In genomic region chr9:135344523-135344901, GRCh38 we compare ENCODE assay signal across 8 cellular contexts.
"Had no signal": no experiment of that assay in that cellular context is flagged by ENCODE, and none has a peak within 500 bp of the region (broad histone marks: within the 10 kb centered on the region; RNA-seq: fewer than 3 reads in every experiment).

No MANE protein-coding gene starts in this region.

- H3K4me3 Mint-ChIP-seq: activated CD4-positive, alpha-beta memory T cell treated with anti-CD3 and anti-CD28 coated beads for 36 hours; activated naive CD4-positive, alpha-beta T cell treated with anti-CD3 and anti-CD28 coated beads, Interleukin-2, amount 10 ng/mL, durations not matched to agents 7 days and 5 days; natural killer cell; stimulated activated naive CD8-positive, alpha-beta T cell treated with anti-CD3 and anti-CD28 coated beads, Interleukin-15, Interleukin-2, amounts not matched to agents 100 ng/mL and 50 ng/mL, for 24 hours had no signal

- H3K4me1 Mint-ChIP-seq: activated naive CD4-positive, alpha-beta T cell treated with anti-CD3 and anti-CD28 coated beads, Interleukin-2, amount 10 ng/mL, durations not matched to agents 7 days and 5 days; natural killer cell had no signal

- H3K36me3 ChIP-seq: tibial artery had no signal

- H3K9me3 ChIP-seq: tibial artery had no signal

- H3K4me3 ChIP-seq: hepatocyte, tibial artery had no signal

- H3K27me3 ChIP-seq: foreskin keratinocyte had no signal

- H3K9me3 Mint-ChIP-seq: activated CD4-positive, alpha-beta memory T cell treated with anti-CD3 and anti-CD28 coated beads for 36 hours; activated naive CD4-positive, alpha-beta T cell treated with anti-CD3 and anti-CD28 coated beads, Interleukin-2, amount 10 ng/mL, durations not matched to agents 7 days and 5 days; natural killer cell; stimulated activated naive CD8-positive, alpha-beta T cell treated with anti-CD3 and anti-CD28 coated beads, Interleukin-15, Interleukin-2, amounts not matched to agents 100 ng/mL and 50 ng/mL, for 24 hours had no signal

- H2AFZ ChIP-seq: hepatocyte had no signal

- H3K36me3 Mint-ChIP-seq: activated CD4-positive, alpha-beta memory T cell treated with anti-CD3 and anti-CD28 coated beads for 36 hours; activated naive CD4-positive, alpha-beta T cell treated with anti-CD3 and anti-CD28 coated beads, Interleukin-2, amount 10 ng/mL, durations not matched to agents 7 days and 5 days; natural killer cell had no signal

- FAIRE-seq: urothelium cell line had no signal

- H3K79me2 ChIP-seq: hepatocyte had no signal

- H3K27ac ChIP-seq: foreskin keratinocyte, hepatocyte, tibial artery had no signal

- DNase-seq: foreskin keratinocyte, tibial artery had no signal

- H3K4me1 ChIP-seq: foreskin keratinocyte had no signal

- H3K27me3 Mint-ChIP-seq: stimulated activated naive CD8-positive, alpha-beta T cell treated with anti-CD3 and anti-CD28 coated beads, Interleukin-15, Interleukin-2, amounts not matched to agents 100 ng/mL and 50 ng/mL, for 24 hours had no signal

- H3K27ac Mint-ChIP-seq: activated CD4-positive, alpha-beta memory T cell treated with anti-CD3 and anti-CD28 coated beads for 36 hours; activated naive CD4-positive, alpha-beta T cell treated with anti-CD3 and anti-CD28 coated beads, Interleukin-2, amount 10 ng/mL, durations not matched to agents 7 days and 5 days; natural killer cell; stimulated activated naive CD8-positive, alpha-beta T cell treated with anti-CD3 and anti-CD28 coated beads, Interleukin-15, Interleukin-2, amounts not matched to agents 100 ng/mL and 50 ng/mL, for 24 hours had no signal

- H3K4me2 ChIP-seq: hepatocyte had no signal
